10 cellular contexts compared by ENCODE assay signal in genomic region chr10:92363498-92363897, GRCh38.
"Had no signal": no experiment of that assay in that cellular context is flagged by ENCODE, and none has a peak within 500 bp of the region (broad histone marks: within the 10 kb centered on the region; RNA-seq: fewer than 3 reads in every experiment).

No MANE protein-coding gene starts in this region.

- H3K9ac ChIP-seq: GM23248 had no signal

- H3K9me3 ChIP-seq: HAP-1 had no signal

- DNase-seq: GM23248, GOT3, H7, H9, HCEC 1CT, HFFc6 had no signal

- H3K4me3 Mint-ChIP-seq: GM23338, H9, HFFc6 had no signal

- H3K4me3 ChIP-seq: GM23248, GM23338, HAP-1 had no signal

- H3K27ac Mint-ChIP-seq: GM23338, HFFc6 had no signal

- H3K4me1 ChIP-seq: HAP-1 had no signal

- H3K4me1 Mint-ChIP-seq: GM23338, H9 had no signal

- FAIRE-seq: H1 had no signal

- H3K9me3 Mint-ChIP-seq: GM23338 had no signal

- H3K27ac ChIP-seq: GM23248 had no signal

- H3K4me2 ChIP-seq: GM23338 had no signal

- H3K36me3 ChIP-seq: HAP-1 had no signal

- ATAC-seq: GM23338, HCT116 had no signal

- H2AFZ ChIP-seq: GM23248, GM23338 had no signal
